In genomic region chr6:151291145-151292055, GRCh38 we compare ENCODE assay signal across 13 cellular contexts. TPM values are rescaled to one million over a fixed set of nuclear protein-coding genes. Genes with fewer than 3 reads are reported as not detected.
DNase-seq lines count a peak whose midpoint lies in the region; ATAC-seq and TF ChIP-seq lines count a peak whose summit lies in the region.
"Had no signal": no experiment of that assay in that cellular context is flagged by ENCODE, and none has a peak within 500 bp of the region (broad histone marks: within the 10 kb centered on the region; RNA-seq: fewer than 3 reads in every experiment).

No MANE protein-coding gene starts in this region.

- no peaks in the 10 kb centered on the region for H3K36me3 Mint-ChIP-seq in stimulated activated memory B cell treated with anti-CD40 and anti-IgM and Interleukin-4, amounts not matched to agents 10 μg/mL and 1 μg/mL and 100 μg/mL, for 72 hours

- no peaks in the 10 kb centered on the region for H4K20me1 ChIP-seq in osteoblast (ENCODE audit: insufficient read depth, low read length)

- peak overlapping the region; percentile 21 for H3K27ac ChIP-seq in cingulate gyrus (ENCODE audit: low read depth, low read length)
- no peak overlapping the region for H3K27ac ChIP-seq in osteoblast (ENCODE audit: low read depth, low read length)

- peak; percentile 59 for DNase-seq in HCEC 1CT
- peak; percentile 58 for DNase-seq in kidney epithelial cell (ENCODE audit: low read depth)
- no peak for DNase-seq in osteoblast (ENCODE audit: insufficient read length, low spot score, missing footprints)
- DNase-seq in activated effector memory CD4-positive, alpha-beta T cell treated with anti-CD3 and anti-CD28 coated beads, Interleukin-2, amount 50 U/mL, for 16 hours, result no peak
- DNase-seq: activated B cell treated with CpG ODN at 0.5 μM for 24 hours; activated naive CD4-positive, alpha-beta T cell treated with anti-CD3 and anti-CD28 coated beads, Interleukin-2, amount 50 U/mL, for 16 hours; DND-41; stimulated activated CD4-positive, alpha-beta T cell treated with anti-CD3 and anti-CD28 coated beads, Interleukin-12 subunit alpha, Interleukin-12 subunit beta, amount 100 ng/mL, for 4 hours had no signal

- H3K27me3 ChIP-seq in kidney epithelial cell (ENCODE audit: control insufficient read depth, insufficient read depth, low read length), result no peaks in the 10 kb centered on the region
- H3K27me3 ChIP-seq in osteoblast (ENCODE audit: insufficient read depth, low read length), result no peaks in the 10 kb centered on the region

- peak overlapping the region; percentile 42 for H3K27ac Mint-ChIP-seq in stimulated activated memory B cell treated with anti-CD40 and anti-IgM and Interleukin-4, amounts not matched to agents 10 μg/mL and 1 μg/mL and 100 μg/mL, for 72 hours
- H3K27ac Mint-ChIP-seq: activated B cell treated with CpG ODN at 0.5 μM for 24 hours had no signal

- no peaks in the 10 kb centered on the region for H3K9me3 ChIP-seq in osteoblast (ENCODE audit: low read depth, low read length)

- no peak for ATAC-seq in stimulated activated memory B cell treated with anti-CD40 and anti-IgM and Interleukin-4, amounts not matched to agents 10 μg/mL and 1 μg/mL and 100 μg/mL, for 72 hours
- no peak for ATAC-seq in GM18519 (IDR thresholded peaks at IDR 0.05; ENCODE audit: low FRiP score, unreplicated experiment)
- ATAC-seq in HG03354 (IDR thresholded peaks at IDR 0.05; ENCODE audit: poor library complexity, severe bottlenecking, unreplicated experiment), result no peak
- ATAC-seq: K562 had no signal

- peaks cover 25% of the 10 kb centered on the region for H3K4me1 Mint-ChIP-seq in stimulated activated memory B cell treated with anti-CD40 and anti-IgM and Interleukin-4, amounts not matched to agents 10 μg/mL and 1 μg/mL and 100 μg/mL, for 72 hours
- H3K4me1 Mint-ChIP-seq: activated B cell treated with CpG ODN at 0.5 μM for 24 hours had no signal

- no peak overlapping the region for H3K4me2 ChIP-seq in osteoblast (ENCODE audit: insufficient read depth, low read length)

- no peaks in the 10 kb centered on the region for H3K4me1 ChIP-seq in osteoblast (ENCODE audit: insufficient read depth, low read length)

- H3K9me3 Mint-ChIP-seq in stimulated activated memory B cell treated with anti-CD40 and anti-IgM and Interleukin-4, amounts not matched to agents 10 μg/mL and 1 μg/mL and 100 μg/mL, for 72 hours, result no peaks in the 10 kb centered on the region
- H3K9me3 Mint-ChIP-seq: activated B cell treated with CpG ODN at 0.5 μM for 24 hours had no signal

- no peak overlapping the region for H2AFZ ChIP-seq in osteoblast (ENCODE audit: low read length)

- H3K4me3 Mint-ChIP-seq in stimulated activated memory B cell treated with anti-CD40 and anti-IgM and Interleukin-4, amounts not matched to agents 10 μg/mL and 1 μg/mL and 100 μg/mL, for 72 hours, result no peak overlapping the region
- H3K4me3 Mint-ChIP-seq: activated B cell treated with CpG ODN at 0.5 μM for 24 hours had no signal

- H3K79me2 ChIP-seq in osteoblast (ENCODE audit: insufficient read depth, low read length), result no peaks in the 10 kb centered on the region

- H3K27me3 Mint-ChIP-seq in stimulated activated memory B cell treated with anti-CD40 and anti-IgM and Interleukin-4, amounts not matched to agents 10 μg/mL and 1 μg/mL and 100 μg/mL, for 72 hours, result peaks cover 57% of the 10 kb centered on the region

- TF ChIP-seq CTCF in kidney epithelial cell (IDR thresholded peaks at IDR 0.05; ENCODE audit: insufficient read depth, low read length, poor library complexity, severe bottlenecking), result no peak
- TF ChIP-seq CTCF in osteoblast (IDR thresholded peaks at IDR 0.05; ENCODE audit: extremely low read depth, low read depth, low read length), result no peak

- peaks cover 2% of the 10 kb centered on the region for H3K36me3 ChIP-seq in kidney epithelial cell (ENCODE audit: control insufficient read depth, insufficient read depth, low read length)
- H3K36me3 ChIP-seq in osteoblast (ENCODE audit: insufficient read depth, low read length), result no peaks in the 10 kb centered on the region

- no peak overlapping the region for H3K4me3 ChIP-seq in kidney epithelial cell (ENCODE audit: low read depth, low read length)
- H3K4me3 ChIP-seq in osteoblast (ENCODE audit: insufficient read depth, low read length), result no peak overlapping the region
- H3K4me3 ChIP-seq: K562 had no signal

RNA-seq across cellular contexts. Expression of gene AKAP12, which starts 51.6 kb away (rescaled TPM):
- 526 and 581 TPM in 2 replicates for total RNA-seq in kidney epithelial cell
- 67.3 and 70.1 TPM in 2 replicates for total RNA-seq in osteoblast

Comparison
In these comparisons a context has a peak if more than half of its experiments do, and no peak if none do; other contexts are left out.
1. DNase-seq: peak in HCEC 1CT (single experiment) and kidney epithelial cell (single experiment); none in osteoblast (single experiment) and activated effector memory CD4-positive, alpha-beta T cell treated with anti-CD3 and anti-CD28 coated beads, Interleukin-2, amount 50 U/mL, for 16 hours (single experiment).